In the genomic region with DNA sequence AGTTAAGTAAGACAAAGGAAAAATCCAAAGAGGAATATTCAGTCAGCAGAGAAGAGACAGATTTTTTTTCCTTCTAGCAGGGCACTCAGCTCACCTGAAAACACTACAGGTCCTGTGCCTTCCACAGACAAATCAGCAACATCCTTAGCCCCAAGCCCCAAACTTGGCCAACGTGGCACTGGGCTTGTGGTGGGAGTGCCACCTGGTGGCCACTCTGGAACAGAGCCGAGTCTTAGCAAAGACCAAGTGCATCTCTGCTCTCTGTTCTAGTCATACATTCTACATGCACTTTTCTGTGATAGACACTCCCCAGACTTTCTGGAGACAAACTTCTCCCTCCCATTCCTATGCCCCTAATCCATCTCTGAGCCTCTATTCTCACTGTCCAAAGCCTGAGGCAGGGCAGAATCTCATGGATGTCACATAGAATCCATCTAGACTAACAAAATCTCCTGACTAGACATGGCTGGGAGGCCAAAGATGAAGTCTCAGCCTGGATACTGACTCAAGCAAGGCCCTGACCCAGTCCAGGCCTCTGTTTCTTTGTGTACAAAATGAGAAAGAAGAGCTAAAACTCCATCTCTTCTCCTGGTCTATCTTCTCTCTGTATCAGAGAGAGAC, we compare ENCODE assay signal across 8 cellular contexts. TPM values are rescaled to one million over a fixed set of nuclear protein-coding genes. Genes with fewer than 3 reads are reported as not detected.
DNase-seq lines count a peak whose midpoint lies in the region; ATAC-seq, FAIRE-seq and TF ChIP-seq lines count a peak whose summit lies in the region.

No MANE protein-coding gene starts in this region.

- H3K9ac ChIP-seq in liver (ENCODE audit: low read depth in 1 of 2, low read length in 2 of 2): no peak overlapping the region

- H3K36me3 ChIP-seq in liver (ENCODE audit: control insufficient read depth in 4 of 4, insufficient read depth in 3 of 4, low read depth in 1 of 4, low read length in 3 of 4): no peaks in the 10 kb centered on the region

- no peak for FAIRE-seq in D721Med (lab: Jason Lieb, UNC)

- ATAC-seq in HG03175 (IDR thresholded peaks at IDR 0.05; ENCODE audit: unreplicated experiment) (peak; percentile 58), GM21526 (IDR thresholded peaks at IDR 0.05; ENCODE audit: low FRiP score, unreplicated experiment) (no peak)

- under 1% methylated on average over 2 of the region's 2 CpGs for WGBS in liver

- peak; percentile 95 for TF ChIP-seq CTCF in D721Med (IDR thresholded peaks at IDR 0.05; ENCODE audit: insufficient read depth, missing control alignments)
- peak; percentile 98 for TF ChIP-seq CTCF in choroid plexus epithelial cell (conservative IDR thresholded peaks at IDR 0.05; ENCODE audit: low read depth, low read length)
- peak; percentile 88 for TF ChIP-seq CTCF in liver (IDR thresholded peaks at IDR 0.05; ENCODE audit: low read depth, low read length, missing input control)

- no peak overlapping the region for H3K27ac ChIP-seq in liver (ENCODE audit: low read depth in 1 of 2, low read length in 2 of 2)

- peak; percentile 92 to 94 for TF ChIP-seq RAD21 in liver (IDR thresholded peaks at IDR 0.05)

- H3K4me3 ChIP-seq in choroid plexus epithelial cell (ENCODE audit: low read depth, low read length) (no peak overlapping the region), liver (ENCODE audit: low read depth in 1 of 3, low read length in 3 of 3) (no peak overlapping the region)

- no peaks in the 10 kb centered on the region for H3K27me3 ChIP-seq in liver (ENCODE audit: control insufficient read depth in 4 of 4, insufficient read depth in 4 of 4, low read length in 3 of 4)

- H3K4me1 ChIP-seq in liver (ENCODE audit: control insufficient read depth in 4 of 4, insufficient read depth in 4 of 4, low read length in 3 of 4): peaks cover 6 to 22% (median 17%) of the 10 kb centered on the region in 4 donors

- peak; percentile 69 for DNase-seq in D721Med (ENCODE audit: insufficient read length, low spot score)
- peak; percentile 37 for DNase-seq in NCI-H526 treated with DMSO at 0.1 percent for 48 hours (lab: John Stamatoyannopoulos, UW)
- peak; percentile 58 to 80 for DNase-seq in activated CD4-positive, alpha-beta T cell treated with anti-CD3 and anti-CD28 coated beads, Interleukin-2, amount 50 U/mL, for 24 hours (ENCODE audit: low read depth in 1 of 2, low spot score in 1 of 2)
- DNase-seq in choroid plexus epithelial cell (ENCODE audit: low read depth): peak; percentile 85
- peak; percentile 47 for DNase-seq in stimulated activated CD8-positive, alpha-beta memory T cell treated with anti-CD3 and anti-CD28 coated beads, Interleukin-12 subunit alpha, Interleukin-12 subunit beta, amount 100 ng/mL, for 24 hours (ENCODE audit: extremely low read depth)

- H3K9me3 ChIP-seq in liver (ENCODE audit: control insufficient read depth in 4 of 4, low read length in 3 of 4): no peaks in the 10 kb centered on the region

TF ChIP-seq in liver, 16 proteins besides CTCF, POLR2A, EP300 and RAD21:
- TF ChIP-seq, protein P1, sequence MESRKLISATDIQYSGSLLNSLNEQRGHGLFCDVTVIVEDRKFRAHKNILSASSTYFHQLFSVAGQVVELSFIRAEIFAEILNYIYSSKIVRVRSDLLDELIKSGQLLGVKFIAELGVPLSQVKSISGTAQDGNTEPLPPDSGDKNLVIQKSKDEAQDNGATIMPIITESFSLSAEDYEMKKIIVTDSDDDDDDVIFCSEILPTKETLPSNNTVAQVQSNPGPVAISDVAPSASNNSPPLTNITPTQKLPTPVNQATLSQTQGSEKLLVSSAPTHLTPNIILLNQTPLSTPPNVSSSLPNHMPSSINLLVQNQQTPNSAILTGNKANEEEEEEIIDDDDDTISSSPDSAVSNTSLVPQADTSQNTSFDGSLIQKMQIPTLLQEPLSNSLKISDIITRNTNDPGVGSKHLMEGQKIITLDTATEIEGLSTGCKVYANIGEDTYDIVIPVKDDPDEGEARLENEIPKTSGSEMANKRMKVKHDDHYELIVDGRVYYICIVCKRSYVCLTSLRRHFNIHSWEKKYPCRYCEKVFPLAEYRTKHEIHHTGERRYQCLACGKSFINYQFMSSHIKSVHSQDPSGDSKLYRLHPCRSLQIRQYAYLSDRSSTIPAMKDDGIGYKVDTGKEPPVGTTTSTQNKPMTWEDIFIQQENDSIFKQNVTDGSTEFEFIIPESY (IDR thresholded peaks at IDR 0.05): no peak
- TF ChIP-seq, protein P2, sequence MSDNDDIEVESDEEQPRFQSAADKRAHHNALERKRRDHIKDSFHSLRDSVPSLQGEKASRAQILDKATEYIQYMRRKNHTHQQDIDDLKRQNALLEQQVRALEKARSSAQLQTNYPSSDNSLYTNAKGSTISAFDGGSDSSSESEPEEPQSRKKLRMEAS (IDR thresholded peaks at IDR 0.05): no peak
- TF ChIP-seq TAF1 (conservative IDR thresholded peaks at IDR 0.05): no peak
- TF ChIP-seq FOXA2 (IDR thresholded peaks at IDR 0.05): no peak
- peak in 1 of 2 donors; percentile 8 for TF ChIP-seq RXRA (IDR thresholded peaks at IDR 0.05)
- TF ChIP-seq GABPA (IDR thresholded peaks at IDR 0.05 in 1 of 2, conservative IDR thresholded peaks at IDR 0.05 in 1 of 2): no peak
- TF ChIP-seq, protein P3, sequence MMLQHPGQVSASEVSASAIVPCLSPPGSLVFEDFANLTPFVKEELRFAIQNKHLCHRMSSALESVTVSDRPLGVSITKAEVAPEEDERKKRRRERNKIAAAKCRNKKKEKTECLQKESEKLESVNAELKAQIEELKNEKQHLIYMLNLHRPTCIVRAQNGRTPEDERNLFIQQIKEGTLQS (IDR thresholded peaks at IDR 0.05): no peak
- no peak for TF ChIP-seq SP1 (IDR thresholded peaks at IDR 0.05)

RNA-seq across cellular contexts. Expression of a gene that starts 5.0 kb away (rescaled TPM):
- 10 to 100 TPM in 1 of 2 donors, 1 to 10 TPM in 1; 1.4 to 18.1 TPM for total RNA-seq in liver
- polyA plus RNA-seq in liver: 1 to 10 TPM in 1 of 2 donors, under 1 TPM in 1; 0.14 to 1.4 TPM

RNA-seq across cellular contexts. Expression of a gene that starts 22.2 kb away (rescaled TPM):
- 10 to 100 TPM; 12.7 to 17.6 TPM for total RNA-seq in liver
- 10 to 100 TPM; 18.9 to 19.5 TPM for polyA plus RNA-seq in liver
